ENCODE assay signal across 8 cellular contexts in genomic region chr1:36088577-36089392, GRCh38. TPM values are rescaled to one million over a fixed set of nuclear protein-coding genes. Genes with fewer than 3 reads are reported as not detected.
DNase-seq lines count a peak whose midpoint lies in the region; ATAC-seq and TF ChIP-seq lines count a peak whose summit lies in the region.

ADPRS (plus strand) TSS chr1:36088892; CDS start chr1:36088905, 13 bp downstream.

- peaks cover 5% of the 10 kb centered on the region for H3K27me3 Mint-ChIP-seq in activated CD4-positive, alpha-beta T cell treated with anti-CD3 and anti-CD28 coated beads, Interleukin-2, amount 10 ng/mL, durations not matched to agents 24 days and 14 days

- H3K9me3 Mint-ChIP-seq in activated CD4-positive, alpha-beta T cell treated with anti-CD3 and anti-CD28 coated beads, Interleukin-2, amount 10 ng/mL, durations not matched to agents 24 days and 14 days, result no peaks in the 10 kb centered on the region

- H3K27ac Mint-ChIP-seq in activated CD4-positive, alpha-beta T cell treated with anti-CD3 and anti-CD28 coated beads, Interleukin-2, amount 10 ng/mL, durations not matched to agents 24 days and 14 days, result peak within 1 kb of the TSS; percentile 89

- intact Hi-C loops in activated CD4-positive, alpha-beta T cell treated with anti-CD3 and anti-CD28 coated beads, Interleukin-2, amount 10 ng/mL, durations not matched to agents 24 days and 14 days (cut with micrococcal nuclease), result loop anchor here (1.0 to 5.0 kb wide), 4 partner anchors 136 to 299 kb away; partner anchors contain the start of genes AGO1, AGO3, STK40 and THRAP3

- DNase-seq in NCI-H524 treated with DMSO at 0.1 percent for 48 hours (lab: John Stamatoyannopoulos, UW) (peak; percentile 21), coronary artery (ENCODE audit: low spot score) (peak; percentile 91), left kidney (ENCODE audit: low read depth, low spot score) (peak; percentile 95)
- peak; percentile 97 for DNase-seq in activated CD4-positive, alpha-beta T cell treated with anti-CD3 and anti-CD28 coated beads, Interleukin-2, amount 10 ng/mL, durations not matched to agents 24 days and 14 days
- peak; percentile 91 for DNase-seq in stimulated activated CD4-positive, alpha-beta T cell treated with anti-CD3 and anti-CD28 coated beads, Interleukin-1b, Interleukin-23, amount 100 ng/mL, for 48 hours

- H3K4me1 Mint-ChIP-seq in activated CD4-positive, alpha-beta T cell treated with anti-CD3 and anti-CD28 coated beads, Interleukin-2, amount 10 ng/mL, durations not matched to agents 24 days and 14 days, result peaks cover 21% of the 10 kb centered on the region

- H3K27ac ChIP-seq in C4-2B (peak within 1 kb of the TSS; percentile 78), coronary artery (peak within 1 kb of the TSS; percentile 81 to 94)

- H3K36me3 Mint-ChIP-seq in activated CD4-positive, alpha-beta T cell treated with anti-CD3 and anti-CD28 coated beads, Interleukin-2, amount 10 ng/mL, durations not matched to agents 24 days and 14 days (ENCODE audit: low read depth), result peaks cover 25% of the 10 kb centered on the region

- H3K4me3 ChIP-seq in coronary artery, result peak within 1 kb of the TSS; percentile 95

- H3K4me3 Mint-ChIP-seq in activated CD4-positive, alpha-beta T cell treated with anti-CD3 and anti-CD28 coated beads, Interleukin-2, amount 10 ng/mL, durations not matched to agents 24 days and 14 days, result peak within 1 kb of the TSS; percentile 95

- peak; percentile 99 for TF ChIP-seq CTCF in C4-2B (conservative IDR thresholded peaks at IDR 0.05)
- TF ChIP-seq CTCF in coronary artery (IDR thresholded peaks at IDR 0.05), result peak; percentile 99

- peak; percentile 85 for ATAC-seq in GM19324 (IDR thresholded peaks at IDR 0.05; ENCODE audit: low FRiP score, unreplicated experiment)
- peak; percentile 78 for ATAC-seq in HG03460 (IDR thresholded peaks at IDR 0.05; ENCODE audit: unreplicated experiment)

RNA-seq across cellular contexts. Expression of gene ADPRS, which starts in this region (rescaled TPM):
- total RNA-seq in activated CD4-positive, alpha-beta T cell treated with anti-CD3 and anti-CD28 coated beads, Interleukin-2, amount 10 ng/mL, durations not matched to agents 24 days and 14 days, result 35.3 and 38.8 TPM in 2 replicates

Comparison
In these comparisons a context has a peak if more than half of its experiments do, and no peak if none do; other contexts are left out.
1. Peak in every context shown above with its lines: DNase-seq, ATAC-seq, H3K4me3 ChIP-seq and H3K27ac ChIP-seq.
2. DNase-seq: peak in every context shown above with its lines; median percentile 97 in activated CD4-positive, alpha-beta T cell treated with anti-CD3 and anti-CD28 coated beads, Interleukin-2, amount 10 ng/mL, durations not matched to agents 24 days and 14 days; 95 in left kidney; 91 in coronary artery; 91 in stimulated activated CD4-positive, alpha-beta T cell treated with anti-CD3 and anti-CD28 coated beads, Interleukin-1b, Interleukin-23, amount 100 ng/mL, for 48 hours; 21 in NCI-H524 treated with DMSO at 0.1 percent for 48 hours.